In the genomic region with DNA sequence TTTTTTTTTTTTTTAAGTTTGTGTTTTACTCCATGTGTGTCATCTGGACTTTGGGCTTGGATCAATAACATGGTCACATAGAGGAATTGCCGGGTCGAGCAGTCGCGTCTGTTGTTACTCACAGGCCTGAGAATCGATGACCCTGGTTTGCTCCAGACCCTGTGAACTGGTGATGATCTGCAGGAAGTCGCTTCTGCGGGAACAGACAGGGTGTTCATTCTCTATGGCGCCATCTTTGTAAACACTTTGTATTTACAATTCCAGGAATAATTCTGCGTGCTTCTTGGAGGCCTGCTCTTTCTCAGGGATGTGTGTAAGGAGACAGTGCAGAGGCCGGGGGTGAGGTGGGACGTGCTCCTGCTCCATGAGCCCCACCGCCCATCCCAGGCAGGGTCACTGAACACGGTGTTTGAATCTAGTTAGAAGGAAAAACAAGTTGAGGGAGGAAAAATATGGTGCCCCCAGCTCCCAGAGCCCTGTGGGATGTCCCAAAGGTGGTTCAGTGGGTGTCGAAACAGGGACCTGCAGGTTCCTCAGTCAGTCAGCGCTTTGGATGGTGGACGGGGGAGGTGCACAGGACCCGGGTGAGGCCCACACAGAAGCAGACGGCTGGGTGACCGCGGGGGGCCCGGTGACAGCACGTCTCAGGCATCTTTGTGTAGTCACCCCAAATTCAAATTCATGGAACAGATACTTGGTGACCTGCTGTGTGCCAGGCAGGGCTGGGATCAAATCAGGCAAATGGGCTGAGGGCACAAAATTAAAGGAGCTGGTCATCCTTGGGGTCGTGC, we compare ENCODE assay signal across 1 cellular context.
TF ChIP-seq lines count a peak whose summit lies in the region.

No MANE protein-coding gene starts in this region.

TF ChIP-seq in HepG2, 621 proteins besides CTCF, POLR2A, EP300 and RAD21 (continued from another document and continues in another):
- TF ChIP-seq, protein P1, sequence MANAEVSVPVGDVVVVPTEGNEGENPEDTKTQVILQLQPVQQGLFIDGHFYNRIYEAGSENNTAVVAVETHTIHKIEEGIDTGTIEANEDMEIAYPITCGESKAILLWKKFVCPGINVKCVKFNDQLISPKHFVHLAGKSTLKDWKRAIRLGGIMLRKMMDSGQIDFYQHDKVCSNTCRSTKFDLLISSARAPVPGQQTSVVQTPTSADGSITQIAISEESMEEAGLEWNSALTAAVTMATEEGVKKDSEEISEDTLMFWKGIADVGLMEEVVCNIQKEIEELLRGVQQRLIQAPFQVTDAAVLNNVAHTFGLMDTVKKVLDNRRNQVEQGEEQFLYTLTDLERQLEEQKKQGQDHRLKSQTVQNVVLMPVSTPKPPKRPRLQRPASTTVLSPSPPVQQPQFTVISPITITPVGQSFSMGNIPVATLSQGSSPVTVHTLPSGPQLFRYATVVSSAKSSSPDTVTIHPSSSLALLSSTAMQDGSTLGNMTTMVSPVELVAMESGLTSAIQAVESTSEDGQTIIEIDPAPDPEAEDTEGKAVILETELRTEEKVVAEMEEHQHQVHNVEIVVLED (CRISPR knock-in tag; IDR thresholded peaks at IDR 0.05; ENCODE audit: borderline replicate concordance): peak; percentile 64; the same call in 1 of the 2 replicates
- TF ChIP-seq YEATS4 (CRISPR knock-in tag; IDR thresholded peaks at IDR 0.05; ENCODE audit: borderline replicate concordance) (peak; percentile 90), ZNF740 (CRISPR knock-in tag; IDR thresholded peaks at IDR 0.05) (no peak), TCF7 (IDR thresholded peaks at IDR 0.05; ENCODE audit: low read depth) (peak; percentile 77), HNF4G (IDR thresholded peaks at IDR 0.05; ENCODE audit: borderline replicate concordance, low read depth, low read length) (peak; percentile 91), HNF4G (CRISPR knock-in tag; IDR thresholded peaks at IDR 0.05; ENCODE audit: borderline replicate concordance, low read depth) (peak; percentile 96), ZNF784 (CRISPR knock-in tag; IDR thresholded peaks at IDR 0.05; ENCODE audit: borderline replicate concordance) (0 out of 2 replicates have a peak, but pooled peaks have one; percentile 23), ZFP37 (CRISPR knock-in tag; IDR thresholded peaks at IDR 0.05; ENCODE audit: borderline replicate concordance) (0 out of 2 replicates have a peak, but pooled peaks have one; percentile 39), RFXAP (CRISPR knock-in tag; IDR thresholded peaks at IDR 0.05; ENCODE audit: borderline replicate concordance) (peak; percentile 90), HOXA9 (CRISPR knock-in tag; IDR thresholded peaks at IDR 0.05; ENCODE audit: borderline replicate concordance) (no peak), DRAP1 (CRISPR knock-in tag; IDR thresholded peaks at IDR 0.05) (0 out of 2 replicates have a peak, but pooled peaks have one; percentile 27), PRDM10 (CRISPR knock-in tag; IDR thresholded peaks at IDR 0.05; ENCODE audit: low read depth) (peak; percentile 37; the same call in 1 of the 2 replicates), MAFK (conservative IDR thresholded peaks at IDR 0.05 in 1 of 2, IDR thresholded peaks at IDR 0.05 in 1 of 2; ENCODE audit: low read length in 2 of 2) (0 out of 4 replicates have a peak, but pooled peaks of 1 of the 2 experiments have one; percentile 8), ZNF362 (CRISPR knock-in tag; IDR thresholded peaks at IDR 0.05; ENCODE audit: borderline replicate concordance) (peak; percentile 98), ZNF33B (CRISPR knock-in tag; IDR thresholded peaks at IDR 0.05) (no peak), ZNF629 (CRISPR knock-in tag; conservative IDR thresholded peaks at IDR 0.05) (peak; percentile 69), HDAC2 (CRISPR knock-in tag; IDR thresholded peaks at IDR 0.05) (peak; percentile 89), PHF20 (CRISPR knock-in tag; IDR thresholded peaks at IDR 0.05) (0 out of 2 replicates have a peak, but pooled peaks have one; percentile 44), TEAD2 (CRISPR knock-in tag; IDR thresholded peaks at IDR 0.05) (no peak), ARID5B (CRISPR knock-in tag; IDR thresholded peaks at IDR 0.05) (peak; percentile 94), HNRNPL (IDR thresholded peaks at IDR 0.05; ENCODE audit: low read depth, low read length) (no peak), FOSL1 (CRISPR knock-in tag; IDR thresholded peaks at IDR 0.05; ENCODE audit: borderline replicate concordance) (peak; percentile 45; the same call in 1 of the 2 replicates)
- TF ChIP-seq, protein P2, sequence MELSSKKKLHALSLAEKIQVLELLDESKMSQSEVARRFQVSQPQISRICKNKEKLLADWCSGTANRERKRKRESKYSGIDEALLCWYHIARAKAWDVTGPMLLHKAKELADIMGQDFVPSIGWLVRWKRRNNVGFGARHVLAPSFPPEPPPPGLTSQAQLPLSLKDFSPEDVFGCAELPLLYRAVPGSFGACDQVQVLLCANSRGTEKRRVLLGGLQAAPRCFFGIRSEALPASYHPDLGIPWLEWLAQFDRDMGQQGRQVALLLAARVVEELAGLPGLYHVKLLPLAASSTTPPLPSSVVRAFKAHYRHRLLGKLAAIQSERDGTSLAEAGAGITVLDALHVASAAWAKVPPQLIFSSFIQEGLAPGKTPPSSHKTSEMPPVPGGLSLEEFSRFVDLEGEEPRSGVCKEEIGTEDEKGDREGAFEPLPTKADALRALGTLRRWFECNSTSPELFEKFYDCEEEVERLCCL (CRISPR knock-in tag; IDR thresholded peaks at IDR 0.05; ENCODE audit: borderline replicate concordance): 0 out of 2 replicates have a peak, but pooled peaks have one; percentile 36
- TF ChIP-seq, protein P3, sequence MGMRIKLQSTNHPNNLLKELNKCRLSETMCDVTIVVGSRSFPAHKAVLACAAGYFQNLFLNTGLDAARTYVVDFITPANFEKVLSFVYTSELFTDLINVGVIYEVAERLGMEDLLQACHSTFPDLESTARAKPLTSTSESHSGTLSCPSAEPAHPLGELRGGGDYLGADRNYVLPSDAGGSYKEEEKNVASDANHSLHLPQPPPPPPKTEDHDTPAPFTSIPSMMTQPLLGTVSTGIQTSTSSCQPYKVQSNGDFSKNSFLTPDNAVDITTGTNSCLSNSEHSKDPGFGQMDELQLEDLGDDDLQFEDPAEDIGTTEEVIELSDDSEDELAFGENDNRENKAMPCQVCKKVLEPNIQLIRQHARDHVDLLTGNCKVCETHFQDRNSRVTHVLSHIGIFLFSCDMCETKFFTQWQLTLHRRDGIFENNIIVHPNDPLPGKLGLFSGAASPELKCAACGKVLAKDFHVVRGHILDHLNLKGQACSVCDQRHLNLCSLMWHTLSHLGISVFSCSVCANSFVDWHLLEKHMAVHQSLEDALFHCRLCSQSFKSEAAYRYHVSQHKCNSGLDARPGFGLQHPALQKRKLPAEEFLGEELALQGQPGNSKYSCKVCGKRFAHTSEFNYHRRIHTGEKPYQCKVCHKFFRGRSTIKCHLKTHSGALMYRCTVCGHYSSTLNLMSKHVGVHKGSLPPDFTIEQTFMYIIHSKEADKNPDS (CRISPR knock-in tag; IDR thresholded peaks at IDR 0.05): peak; percentile 50; the same call in 1 of the 2 replicates
- TF ChIP-seq, protein P4, sequence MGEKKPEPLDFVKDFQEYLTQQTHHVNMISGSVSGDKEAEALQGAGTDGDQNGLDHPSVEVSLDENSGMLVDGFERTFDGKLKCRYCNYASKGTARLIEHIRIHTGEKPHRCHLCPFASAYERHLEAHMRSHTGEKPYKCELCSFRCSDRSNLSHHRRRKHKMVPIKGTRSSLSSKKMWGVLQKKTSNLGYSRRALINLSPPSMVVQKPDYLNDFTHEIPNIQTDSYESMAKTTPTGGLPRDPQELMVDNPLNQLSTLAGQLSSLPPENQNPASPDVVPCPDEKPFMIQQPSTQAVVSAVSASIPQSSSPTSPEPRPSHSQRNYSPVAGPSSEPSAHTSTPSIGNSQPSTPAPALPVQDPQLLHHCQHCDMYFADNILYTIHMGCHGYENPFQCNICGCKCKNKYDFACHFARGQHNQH (CRISPR knock-in tag; IDR thresholded peaks at IDR 0.05): peak; percentile 91
- TF ChIP-seq, protein P5, sequence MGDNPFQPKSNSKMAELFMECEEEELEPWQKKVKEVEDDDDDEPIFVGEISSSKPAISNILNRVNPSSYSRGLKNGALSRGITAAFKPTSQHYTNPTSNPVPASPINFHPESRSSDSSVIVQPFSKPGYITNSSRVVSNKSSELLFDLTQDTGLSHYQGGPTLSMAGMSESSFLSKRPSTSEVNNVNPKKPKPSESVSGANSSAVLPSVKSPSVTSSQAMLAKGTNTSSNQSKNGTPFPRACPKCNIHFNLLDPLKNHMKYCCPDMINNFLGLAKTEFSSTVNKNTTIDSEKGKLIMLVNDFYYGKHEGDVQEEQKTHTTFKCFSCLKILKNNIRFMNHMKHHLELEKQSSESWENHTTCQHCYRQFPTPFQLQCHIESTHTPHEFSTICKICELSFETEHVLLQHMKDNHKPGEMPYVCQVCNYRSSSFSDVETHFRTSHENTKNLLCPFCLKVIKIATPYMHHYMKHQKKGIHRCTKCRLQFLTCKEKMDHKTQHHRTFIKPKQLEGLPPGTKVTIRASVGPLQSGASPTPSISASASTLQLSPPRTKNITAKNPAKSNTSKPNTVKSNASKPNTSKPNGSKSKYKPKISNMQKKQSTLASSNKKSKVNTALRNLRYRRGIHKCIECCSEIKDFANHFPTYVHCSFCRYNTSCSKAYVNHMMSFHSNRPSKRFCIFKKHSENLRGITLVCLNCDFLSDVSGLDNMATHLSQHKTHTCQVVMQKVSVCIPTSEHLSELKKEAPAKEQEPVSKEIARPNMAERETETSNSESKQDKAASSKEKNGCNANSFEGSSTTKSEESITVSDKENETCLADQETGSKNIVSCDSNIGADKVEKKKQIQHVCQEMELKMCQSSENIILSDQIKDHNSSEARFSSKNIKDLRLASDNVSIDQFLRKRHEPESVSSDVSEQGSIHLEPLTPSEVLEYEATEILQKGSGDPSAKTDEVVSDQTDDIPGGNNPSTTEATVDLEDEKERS (CRISPR knock-in tag; IDR thresholded peaks at IDR 0.05): peak; percentile 84
